1 cellular context compared by ENCODE assay signal in the genomic region with DNA sequence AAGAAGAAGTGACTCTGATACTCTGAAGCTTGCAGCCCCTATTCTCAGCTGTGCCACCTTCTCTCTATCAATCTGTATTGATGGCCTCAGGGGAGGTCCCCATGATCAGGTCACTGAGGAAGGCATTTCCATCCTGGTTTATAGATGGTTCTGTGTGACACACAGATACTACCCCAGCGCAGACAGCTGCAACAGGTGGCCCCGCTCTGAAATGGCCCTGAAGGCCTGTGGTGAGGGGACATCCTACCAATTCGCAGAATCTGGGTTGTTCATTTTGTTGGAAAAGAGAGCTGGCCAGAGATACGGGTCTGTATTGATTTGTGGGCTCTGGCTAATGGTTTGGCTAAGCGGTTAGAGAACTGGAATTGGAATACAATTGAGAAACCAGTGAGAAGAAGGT.
TF ChIP-seq lines count a peak whose summit lies in the region.

No MANE protein-coding gene starts in this region.

TF ChIP-seq in IMR-90, 13 proteins besides CTCF, POLR2A, EP300 and RAD21:
- no peak for TF ChIP-seq RFX5 (IDR thresholded peaks at IDR 0.05; ENCODE audit: low read depth, low read length)
- TF ChIP-seq, protein P1, sequence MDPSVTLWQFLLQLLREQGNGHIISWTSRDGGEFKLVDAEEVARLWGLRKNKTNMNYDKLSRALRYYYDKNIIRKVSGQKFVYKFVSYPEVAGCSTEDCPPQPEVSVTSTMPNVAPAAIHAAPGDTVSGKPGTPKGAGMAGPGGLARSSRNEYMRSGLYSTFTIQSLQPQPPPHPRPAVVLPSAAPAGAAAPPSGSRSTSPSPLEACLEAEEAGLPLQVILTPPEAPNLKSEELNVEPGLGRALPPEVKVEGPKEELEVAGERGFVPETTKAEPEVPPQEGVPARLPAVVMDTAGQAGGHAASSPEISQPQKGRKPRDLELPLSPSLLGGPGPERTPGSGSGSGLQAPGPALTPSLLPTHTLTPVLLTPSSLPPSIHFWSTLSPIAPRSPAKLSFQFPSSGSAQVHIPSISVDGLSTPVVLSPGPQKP (IDR thresholded peaks at IDR 0.05; ENCODE audit: borderline replicate concordance, low read depth, low read length): no peak
- TF ChIP-seq BHLHE40 (IDR thresholded peaks at IDR 0.05; ENCODE audit: low read depth, low read length): no peak
- no peak for TF ChIP-seq CHD1 (IDR thresholded peaks at IDR 0.05; ENCODE audit: low read depth, low read length)
- no peak for TF ChIP-seq RCOR1 (IDR thresholded peaks at IDR 0.05; ENCODE audit: insufficient replicate concordance, low read length)
- no peak for TF ChIP-seq MXI1 (IDR thresholded peaks at IDR 0.05; ENCODE audit: borderline replicate concordance, low read depth, low read length)
- no peak for TF ChIP-seq MAZ (IDR thresholded peaks at IDR 0.05; ENCODE audit: borderline replicate concordance, low read depth, low read length)
- no peak for TF ChIP-seq CEBPB (IDR thresholded peaks at IDR 0.05; ENCODE audit: low read depth, low read length)
- no peak for TF ChIP-seq NFE2L2 (IDR thresholded peaks at IDR 0.05; ENCODE audit: low read depth, low read length)
- TF ChIP-seq FOS (IDR thresholded peaks at IDR 0.05; ENCODE audit: low read depth, low read length): no peak
- no peak for TF ChIP-seq MAFK (IDR thresholded peaks at IDR 0.05; ENCODE audit: low read depth, low read length)
- TF ChIP-seq, protein P2, sequence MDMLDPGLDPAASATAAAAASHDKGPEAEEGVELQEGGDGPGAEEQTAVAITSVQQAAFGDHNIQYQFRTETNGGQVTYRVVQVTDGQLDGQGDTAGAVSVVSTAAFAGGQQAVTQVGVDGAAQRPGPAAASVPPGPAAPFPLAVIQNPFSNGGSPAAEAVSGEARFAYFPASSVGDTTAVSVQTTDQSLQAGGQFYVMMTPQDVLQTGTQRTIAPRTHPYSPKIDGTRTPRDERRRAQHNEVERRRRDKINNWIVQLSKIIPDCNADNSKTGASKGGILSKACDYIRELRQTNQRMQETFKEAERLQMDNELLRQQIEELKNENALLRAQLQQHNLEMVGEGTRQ (IDR thresholded peaks at IDR 0.05; ENCODE audit: low read depth, low read length): no peak
- no peak for TF ChIP-seq SMC3 (IDR thresholded peaks at IDR 0.05; ENCODE audit: low read depth, low read length)
